In the genomic region with DNA sequence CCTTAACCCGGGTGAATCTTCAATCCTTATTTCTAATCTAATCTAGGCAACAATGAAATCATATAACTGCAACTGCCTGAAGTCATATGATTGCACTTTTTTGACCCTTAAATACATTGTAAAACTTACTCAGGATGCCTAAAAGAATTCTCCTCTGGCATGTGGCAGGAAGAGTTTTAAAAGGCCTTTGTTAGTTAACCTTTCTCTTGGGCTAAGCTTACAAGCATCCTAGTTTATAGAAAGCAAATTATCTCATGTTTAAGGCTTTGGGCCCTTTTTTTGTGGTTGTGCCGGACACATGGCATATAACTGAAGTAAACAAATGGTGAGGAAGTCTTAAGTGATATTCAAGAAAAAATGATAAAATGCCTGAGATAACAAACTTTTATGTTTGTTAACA, we compare ENCODE assay signal across 25 cellular contexts.
"Had no signal": no experiment of that assay in that cellular context is flagged by ENCODE, and none has a peak within 500 bp of the region (broad histone marks: within the 10 kb centered on the region; RNA-seq: fewer than 3 reads in every experiment).

No MANE protein-coding gene starts in this region.

- H3K4me3 ChIP-seq: ascending aorta, body of pancreas, K562, SJCRH30 had no signal

- H3K36me3 Mint-ChIP-seq: activated CD4-positive, alpha-beta memory T cell treated with anti-CD3 and anti-CD28 coated beads for 36 hours; activated naive CD4-positive, alpha-beta T cell treated with anti-CD3 and anti-CD28 coated beads, Interleukin-2, amount 50 U/mL, for 72 hours had no signal

- H3K27me3 ChIP-seq: ascending aorta, body of pancreas, SJCRH30 had no signal

- H3K4me1 ChIP-seq: ascending aorta, body of pancreas, SJCRH30 had no signal

- H3K9me3 Mint-ChIP-seq: activated CD4-positive, alpha-beta T cell treated with anti-CD3 and anti-CD28 coated beads, Interleukin-2, amount 10 ng/mL, durations not matched to agents 7 days and 5 days; activated naive CD8-positive, alpha-beta T cell treated with anti-CD3 and anti-CD28 coated beads, Interleukin-2, amount 50 U/mL, for 24 hours; activated T-cell treated with anti-CD3 and anti-CD28 coated beads, Interleukin-2, amount 50 U/mL, for 4 hours had no signal

- H3K4me3 Mint-ChIP-seq: activated CD4-positive, alpha-beta memory T cell treated with anti-CD3 and anti-CD28 coated beads for 36 hours; activated CD4-positive, alpha-beta T cell treated with anti-CD3 and anti-CD28 coated beads, Interleukin-2, amount 10 ng/mL, durations not matched to agents 7 days and 5 days; activated naive CD8-positive, alpha-beta T cell treated with anti-CD3 and anti-CD28 coated beads, Interleukin-2, amount 50 U/mL, for 24 hours; activated T-cell treated with anti-CD3 and anti-CD28 coated beads, Interleukin-2, amount 50 U/mL, for 4 hours had no signal

- H3K9me3 ChIP-seq: ascending aorta, body of pancreas, SJCRH30 had no signal

- DNase-seq: activated CD4-positive, alpha-beta memory T cell treated with anti-CD3 and anti-CD28 coated beads for 36 hours; activated CD4-positive, alpha-beta T cell treated with anti-CD3 and anti-CD28 coated beads, Interleukin-2, amount 10 ng/mL, durations not matched to agents 7 days and 5 days; activated CD4-positive, CD25-positive, alpha-beta regulatory T cell; activated CD8-positive, alpha-beta memory T cell treated with anti-CD3 and anti-CD28 coated beads for 24 hours; activated effector memory CD4-positive, alpha-beta T cell treated with anti-CD3 and anti-CD28 coated beads, Interleukin-2, amount 50 U/mL, for 16 hours; activated naive CD4-positive, alpha-beta T cell treated with Interleukin-2 at 50 U/mL for 16 hours; activated naive CD8-positive, alpha-beta T cell treated with anti-CD3 and anti-CD28 coated beads, Interleukin-2, amount 50 U/mL, for 24 hours; activated T-cell treated with anti-CD3 and anti-CD28 coated beads, Interleukin-2, amount 50 U/mL, for 4 hours; amniotic stem cell; body of pancreas; central memory CD4-positive, alpha-beta T cell; Karpas-422; NCI-H1105 treated with DMSO at 0.1 percent for 48 hours; NCI-H2107; NCI-H510A; NCI-H526 treated with DMSO at 0.1 percent for 48 hours; NCI-H82; RPMI8226; T-helper 2 cell had no signal

- H3K36me3 ChIP-seq: ascending aorta, SJCRH30 had no signal

- H3K27ac ChIP-seq: ascending aorta, body of pancreas, SJCRH30, VCaP had no signal

- H3K27ac Mint-ChIP-seq: activated CD4-positive, alpha-beta memory T cell treated with anti-CD3 and anti-CD28 coated beads for 36 hours; activated CD4-positive, alpha-beta T cell treated with anti-CD3 and anti-CD28 coated beads, Interleukin-2, amount 10 ng/mL, durations not matched to agents 7 days and 5 days; activated naive CD4-positive, alpha-beta T cell treated with anti-CD3 and anti-CD28 coated beads, Interleukin-2, amount 50 U/mL, for 72 hours; activated naive CD8-positive, alpha-beta T cell treated with anti-CD3 and anti-CD28 coated beads, Interleukin-2, amount 50 U/mL, for 24 hours had no signal

- H3K27me3 Mint-ChIP-seq: activated CD4-positive, alpha-beta memory T cell treated with anti-CD3 and anti-CD28 coated beads for 36 hours; activated CD4-positive, alpha-beta T cell treated with anti-CD3 and anti-CD28 coated beads, Interleukin-2, amount 10 ng/mL, durations not matched to agents 7 days and 5 days; activated naive CD8-positive, alpha-beta T cell treated with anti-CD3 and anti-CD28 coated beads, Interleukin-2, amount 50 U/mL, for 24 hours had no signal

- H3K4me1 Mint-ChIP-seq: activated CD4-positive, alpha-beta T cell treated with anti-CD3 and anti-CD28 coated beads, Interleukin-2, amount 10 ng/mL, durations not matched to agents 7 days and 5 days; activated naive CD8-positive, alpha-beta T cell treated with anti-CD3 and anti-CD28 coated beads, Interleukin-2, amount 50 U/mL, for 24 hours had no signal

- ATAC-seq: activated naive CD4-positive, alpha-beta T cell treated with anti-CD3 and anti-CD28 coated beads, Interleukin-2, amount 50 U/mL, for 72 hours; activated naive CD8-positive, alpha-beta T cell treated with anti-CD3 and anti-CD28 coated beads, Interleukin-2, amount 50 U/mL, for 24 hours; activated T-cell treated with anti-CD3 and anti-CD28 coated beads, Interleukin-2, amount 50 U/mL, for 4 hours; body of pancreas; K562; Right ventricle myocardium inferior had no signal
